In genomic region chr18:35179906-35180305, GRCh38 we compare ENCODE assay signal across 24 cellular contexts.
"Had no signal": no experiment of that assay in that cellular context is flagged by ENCODE, and none has a peak within 500 bp of the region (broad histone marks: within the 10 kb centered on the region; RNA-seq: fewer than 3 reads in every experiment).

No MANE protein-coding gene starts in this region.

- H2AFZ ChIP-seq: hepatocyte, parathyroid adenoma had no signal

- H3K4me3 ChIP-seq: coronary artery, esophagus muscularis mucosa, gastroesophageal sphincter, heart left ventricle, hepatocyte, right lobe of liver, suprapubic skin, transverse colon, upper lobe of right lung, uterus had no signal

- H3K27ac ChIP-seq: coronary artery, esophagus muscularis mucosa, foreskin keratinocyte, gastroesophageal sphincter, heart left ventricle, hepatocyte, parathyroid adenoma, right lobe of liver, suprapubic skin, transverse colon, upper lobe of right lung, uterus had no signal

- ATAC-seq: foreskin keratinocyte; gastroesophageal sphincter; heart left ventricle; left lobe of liver; natural killer cell treated with Interleukin-12 subunit alpha and Interleukin-12 subunit beta and Interleukin-15 and Interleukin-18, amount 100 ng/mL, for 72 hours; stimulated activated naive CD8-positive, alpha-beta T cell treated with anti-CD3 and anti-CD28 coated beads, Interleukin-15, amount 100 ng/mL, for 72 hours; upper lobe of right lung had no signal

- H3K79me2 ChIP-seq: hepatocyte, parathyroid adenoma had no signal

- H3K27me3 ChIP-seq: esophagus muscularis mucosa, heart left ventricle, hepatocyte, right lobe of liver, suprapubic skin, transverse colon, upper lobe of right lung, uterus had no signal

- DNase-seq: dermis blood vessel endothelial cell; effector memory CD4-positive, alpha-beta T cell; foreskin keratinocyte; heart left ventricle; kidney; right lobe of liver; small intestine; stimulated activated CD4-positive, alpha-beta T cell treated with anti-CD3 and anti-CD28 coated beads, Interleukin-15, amount 100 ng/mL, for 24 hours; stimulated activated CD4-positive, alpha-beta T cell treated with anti-CD3 and anti-CD28 coated beads, Interleukin-4, amount 100 ng/mL, for 1 hour; stimulated activated CD8-positive, alpha-beta memory T cell treated with anti-CD3 and anti-CD28 coated beads, Interleukin-4, amount 100 ng/mL, for 48 hours; stimulated activated naive CD4-positive, alpha-beta T cell; stimulated activated naive CD8-positive, alpha-beta T cell treated with anti-CD3 and anti-CD28 coated beads, Interleukin-15, amount 100 ng/mL, for 72 hours; transverse colon; upper lobe of right lung; uterus had no signal

- H3K9ac ChIP-seq: parathyroid adenoma had no signal

- H3K36me3 ChIP-seq: esophagus muscularis mucosa, gastroesophageal sphincter, heart left ventricle, right lobe of liver, suprapubic skin, transverse colon, upper lobe of right lung, uterus had no signal

- FAIRE-seq: endothelial cell of umbilical vein, kidney, small intestine had no signal

- H3K9me3 ChIP-seq: esophagus muscularis mucosa, gastroesophageal sphincter, right lobe of liver, suprapubic skin, transverse colon, upper lobe of right lung, uterus had no signal

- H3K4me1 ChIP-seq: esophagus muscularis mucosa, foreskin keratinocyte, parathyroid adenoma, right lobe of liver, suprapubic skin, upper lobe of right lung, uterus had no signal

- H3K4me2 ChIP-seq: hepatocyte had no signal
